ENCODE assay signal across 9 cellular contexts in the genomic region with DNA sequence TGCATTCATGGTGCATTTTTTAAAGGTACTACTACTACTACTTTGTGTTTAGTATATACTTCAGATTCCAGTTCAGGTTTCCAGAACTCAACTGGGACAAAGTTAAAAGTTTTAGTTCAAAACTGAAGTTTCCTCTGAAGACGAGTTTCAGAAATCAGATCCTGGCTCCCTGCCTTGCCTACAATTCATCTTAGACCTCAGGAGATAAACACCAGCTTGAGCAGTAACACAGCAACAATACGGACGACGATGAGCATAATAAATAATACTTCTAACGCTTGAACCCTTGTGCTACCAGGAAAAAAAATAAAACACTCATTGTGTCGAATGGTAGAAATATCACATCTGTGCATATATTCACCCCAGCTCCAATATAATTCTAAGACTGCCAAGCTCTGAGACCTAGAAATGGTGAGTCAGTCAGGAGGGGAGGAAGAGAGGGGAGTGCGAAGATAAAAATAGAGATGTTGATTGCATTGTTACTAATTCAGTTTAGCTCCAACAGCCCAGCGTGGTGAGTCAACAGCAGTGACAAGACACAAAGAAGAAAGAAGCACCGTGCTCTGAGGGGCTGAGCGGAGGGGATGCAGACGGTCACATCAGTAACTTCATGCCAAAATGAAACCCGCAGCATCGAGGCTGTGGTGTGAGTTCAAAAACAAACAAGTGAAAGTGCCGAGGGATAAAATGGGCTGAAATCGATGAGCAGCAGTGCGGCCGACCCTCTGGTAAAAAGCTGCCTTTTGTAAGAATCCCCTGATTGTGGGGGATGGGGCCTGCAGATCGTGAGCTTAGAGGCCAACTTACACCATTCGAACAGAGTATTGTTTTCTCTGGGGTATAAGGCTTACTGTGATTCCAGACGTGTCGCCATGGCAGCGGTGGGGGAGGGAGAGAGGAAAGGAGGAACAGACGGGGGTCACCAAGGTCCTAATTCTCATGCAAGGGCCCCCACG.
DNase-seq lines count a peak whose midpoint lies in the region; ATAC-seq and TF ChIP-seq lines count a peak whose summit lies in the region.
"Had no signal": no experiment of that assay in that cellular context is flagged by ENCODE, and none has a peak within 500 bp of the region (broad histone marks: within the 10 kb centered on the region; RNA-seq: fewer than 3 reads in every experiment).

No MANE protein-coding gene starts in this region.

- peak overlapping the region; percentile 38 for H3K4me2 ChIP-seq in neural cell (ENCODE audit: low read length)

- TF ChIP-seq EP300 in neural cell (conservative IDR thresholded peaks at IDR 0.05; ENCODE audit: poor library complexity, severe bottlenecking): peak; percentile 54

- no peaks in the 10 kb centered on the region for H4K20me1 ChIP-seq in neural cell (ENCODE audit: insufficient read depth)

- H3K27ac ChIP-seq in SJSA1 (peak overlapping the region; percentile 92), neural cell (ENCODE audit: low read length) (peak overlapping the region; percentile 76)

- H3K36me3 ChIP-seq in SJSA1: no peaks in the 10 kb centered on the region
- no peaks in the 10 kb centered on the region for H3K36me3 ChIP-seq in neural cell (ENCODE audit: insufficient read depth, low read length)

- DNase-seq in NCI-H345 (lab: John Stamatoyannopoulos, UW): peak; percentile 43
- no peak for DNase-seq in NCI-H345 treated with DMSO at 0.1 percent for 48 hours (lab: John Stamatoyannopoulos, UW; ENCODE audit: unreplicated experiment)
- DNase-seq in SJSA1 (ENCODE audit: low read depth in 1 of 2, low spot score in 2 of 2): peak; percentile 87 to 91
- DNase-seq in fibroblast of mammary gland (ENCODE audit: low read depth): peak; percentile 88
- no peak for DNase-seq in GM13977 (ENCODE audit: low spot score)
- DNase-seq: CD4-positive, CD25-positive, alpha-beta regulatory T cell had no signal

- no peaks in the 10 kb centered on the region for H3K9me3 ChIP-seq in SJSA1 (replicated peaks)
- H3K9me3 ChIP-seq in neural cell (ENCODE audit: low read length): no peaks in the 10 kb centered on the region

- H3K27me3 ChIP-seq in SJSA1 (replicated peaks): no peaks in the 10 kb centered on the region
- no peaks in the 10 kb centered on the region for H3K27me3 ChIP-seq in neural cell (ENCODE audit: insufficient read depth, low read depth, low read length)

- peak overlapping the region; percentile 52 for H2AFZ ChIP-seq in neural cell (ENCODE audit: low read depth, low read length)

- TF ChIP-seq RAD21 in neural cell (conservative IDR thresholded peaks at IDR 0.05): peak; percentile 30

- in situ Hi-C loops in GM13977 (cut with MboI; ENCODE audit: low pct_unique_long_range_greater_than_20kb, low sequenced_read_pairs, unreplicated experiment): no loop called here

- H3K4me3 ChIP-seq in SJSA1: peak overlapping the region; percentile 36
- peak overlapping the region; percentile 53 for H3K4me3 ChIP-seq in fibroblast of mammary gland (ENCODE audit: control insufficient read depth, low read depth, low read length)
- H3K4me3 ChIP-seq in neural cell (ENCODE audit: low read length): peak overlapping the region; percentile 49

- peaks cover 17% of the 10 kb centered on the region for H3K79me2 ChIP-seq in neural cell (replicated peaks; ENCODE audit: insufficient read depth, low read length)

- ATAC-seq in GM18867 (IDR thresholded peaks at IDR 0.05; ENCODE audit: unreplicated experiment): no peak
- no peak for ATAC-seq in GM18907 (IDR thresholded peaks at IDR 0.05; ENCODE audit: unreplicated experiment)

- H3K4me1 ChIP-seq in SJSA1 (replicated peaks): peaks cover 27% of the 10 kb centered on the region

- peak overlapping the region; percentile 60 for H3K9ac ChIP-seq in neural cell (ENCODE audit: low read length)

- TF ChIP-seq CTCF in fibroblast of mammary gland (conservative IDR thresholded peaks at IDR 0.05; ENCODE audit: control insufficient read depth, insufficient read depth, low read depth, low read length) (no peak), neural cell (IDR thresholded peaks at IDR 0.05; ENCODE audit: poor library complexity, severe bottlenecking) (no peak), GM13977 (IDR thresholded peaks at IDR 0.05; ENCODE audit: extremely low read depth, insufficient read depth, missing control alignments) (no peak)

- H3K9me2 ChIP-seq in neural cell (ENCODE audit: insufficient read depth, low read length): no peaks in the 10 kb centered on the region

- H3F3A ChIP-seq in neural cell (ENCODE audit: insufficient read depth, low read length, poor library complexity, severe bottlenecking): no peaks in the 10 kb centered on the region

TF ChIP-seq in neural cell, 6 proteins besides CTCF, POLR2A, EP300 and RAD21:
- TF ChIP-seq POLR2AphosphoS5 (IDR thresholded peaks at IDR 0.05): peak; percentile 44
- TF ChIP-seq REST (IDR thresholded peaks at IDR 0.05; ENCODE audit: borderline replicate concordance): no peak
- peak; percentile 27 for TF ChIP-seq TAF1 (IDR thresholded peaks at IDR 0.05; ENCODE audit: low read depth)
- no peak for TF ChIP-seq MXI1 (conservative IDR thresholded peaks at IDR 0.05; ENCODE audit: poor library complexity, severe bottlenecking)
TF ChIP-seq in neural cell: peak in this region for 2.

Comparison
In these comparisons a context has a peak if more than half of its experiments do, and no peak if none do; other contexts are left out.
1. DNase-seq: peak in NCI-H345 (single experiment), SJSA1 (2 of 2) and fibroblast of mammary gland (single experiment); none in NCI-H345 treated with DMSO at 0.1 percent for 48 hours (single experiment) and GM13977 (single experiment).
2. Peak in every context shown above with its lines, with median percentiles within 50 percentile points of each other: H3K4me3 ChIP-seq.